12 cellular contexts compared by ENCODE assay signal in the genomic region with DNA sequence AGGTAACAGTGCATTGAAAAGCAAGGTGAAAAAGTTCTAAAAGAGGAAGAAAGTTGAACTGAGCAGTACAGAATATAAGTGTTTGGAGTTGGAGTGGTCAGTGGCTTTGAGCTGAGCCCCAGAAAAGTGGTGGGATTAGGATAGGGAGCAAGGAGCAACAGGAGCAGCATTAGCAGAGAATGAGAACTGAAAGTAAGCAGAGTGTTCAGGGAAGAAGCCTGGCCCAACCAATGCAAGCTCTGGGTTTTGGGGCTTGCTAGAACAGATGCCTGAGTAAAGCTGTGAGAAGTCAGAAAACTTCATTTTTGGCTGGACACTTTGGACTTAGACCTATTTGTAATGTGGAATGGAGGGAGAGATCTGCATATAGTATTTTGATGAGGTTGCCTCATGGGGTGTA. TPM values are rescaled to one million over a fixed set of nuclear protein-coding genes. Genes with fewer than 3 reads are reported as not detected.
DNase-seq lines count a peak whose midpoint lies in the region; ATAC-seq and TF ChIP-seq lines count a peak whose summit lies in the region.
"Had no signal": no experiment of that assay in that cellular context is flagged by ENCODE, and none has a peak within 500 bp of the region (broad histone marks: within the 10 kb centered on the region; RNA-seq: fewer than 3 reads in every experiment).

No MANE protein-coding gene starts in this region.

- H4K20me1 ChIP-seq in smooth muscle cell (ENCODE audit: low read depth): no peaks in the 10 kb centered on the region

- no peak overlapping the region for H3K4me3 ChIP-seq in smooth muscle cell
- H3K4me3 ChIP-seq in right atrium auricular region: no peak overlapping the region
- H3K4me3 ChIP-seq: BLaER1, right lobe of liver had no signal

- peak overlapping the region; percentile 10 to 76 for H3K27ac Mint-ChIP-seq in natural killer cell
- peak overlapping the region in 1 of 2 donors; percentile 35 for H3K27ac Mint-ChIP-seq in natural killer cell treated with Interleukin-12 subunit alpha and Interleukin-12 subunit beta and Interleukin-15 and Interleukin-18, amount 100 ng/mL, for 72 hours
- H3K27ac Mint-ChIP-seq in activated T-helper 2 cell treated with anti-CD3 and anti-CD28 coated beads, Interferon-gamma antibody, Interleukin-2, Interleukin-4, amounts not matched to agents 10 μg/mL and 5 μg/mL and 100 μg/mL, durations not matched to agents 14 hours and 24 hours and 36 hours: peak overlapping the region; percentile 30

- H3K9me3 ChIP-seq in smooth muscle cell (replicated peaks; ENCODE audit: low read depth) (no peaks in the 10 kb centered on the region), right atrium auricular region (no peaks in the 10 kb centered on the region)
- H3K9me3 ChIP-seq: right lobe of liver had no signal

- no peak overlapping the region for H3K4me2 ChIP-seq in smooth muscle cell

- TF ChIP-seq CTCF in natural killer cell (IDR thresholded peaks at IDR 0.05) (no peak), smooth muscle cell (IDR thresholded peaks at IDR 0.05; ENCODE audit: borderline replicate concordance, insufficient read depth, poor library complexity, severe bottlenecking) (no peak), right atrium auricular region (IDR thresholded peaks at IDR 0.05) (no peak)

- DNase-seq in natural killer cell: no peak
- DNase-seq in natural killer cell treated with Interleukin-12 subunit alpha and Interleukin-12 subunit beta and Interleukin-15 and Interleukin-18, amount 100 ng/mL, for 72 hours (ENCODE audit: low spot score): no peak
- DNase-seq in activated T-helper 2 cell treated with anti-CD3 and anti-CD28 coated beads, Interferon-gamma antibody, Interleukin-2, Interleukin-4, amounts not matched to agents 10 μg/mL and 5 μg/mL and 100 μg/mL, durations not matched to agents 14 hours and 24 hours and 36 hours (ENCODE audit: low spot score): no peak
- DNase-seq in smooth muscle cell (lab: John Stamatoyannopoulos, UW; ENCODE audit: unreplicated experiment): no peak
- DNase-seq in cortex of kidney (lab: John Stamatoyannopoulos, UW): no peak
- no peak for DNase-seq in right atrium auricular region (ENCODE audit: low spot score)
- no peak for DNase-seq in NOMO-1 treated with dmso at 0.1 percent for 144 hours (lab: John Stamatoyannopoulos, UW; ENCODE audit: unreplicated experiment)
- DNase-seq: KBM-7, NCI-H526, right lobe of liver had no signal

- no peak overlapping the region for H2AFZ ChIP-seq in smooth muscle cell (ENCODE audit: low read depth)

- H3K79me2 ChIP-seq in smooth muscle cell (ENCODE audit: low read depth): peaks cover 76% of the 10 kb centered on the region

- no peak overlapping the region for H3K9ac ChIP-seq in smooth muscle cell (ENCODE audit: low read depth)
- H3K9ac ChIP-seq: BLaER1 had no signal

- H3K27me3 ChIP-seq in smooth muscle cell (ENCODE audit: low read depth) (no peaks in the 10 kb centered on the region), right atrium auricular region (no peaks in the 10 kb centered on the region)
- H3K27me3 ChIP-seq: BLaER1, right lobe of liver had no signal

- H3K4me1 ChIP-seq in smooth muscle cell (ENCODE audit: low read depth) (peaks cover 36% of the 10 kb centered on the region), right atrium auricular region (peaks cover 0 to 68% of the 10 kb centered on the region in 2 donors)

- no peak for ATAC-seq in natural killer cell
- ATAC-seq in natural killer cell treated with Interleukin-12 subunit alpha and Interleukin-12 subunit beta and Interleukin-15 and Interleukin-18, amount 100 ng/mL, for 72 hours: no peak
- peak; percentile 27 for ATAC-seq in HG02884 (IDR thresholded peaks at IDR 0.05; ENCODE audit: unreplicated experiment)

- H3K27me3 Mint-ChIP-seq in natural killer cell (ENCODE audit: low read depth in 2 of 2): no peaks in the 10 kb centered on the region
- no peaks in the 10 kb centered on the region for H3K27me3 Mint-ChIP-seq in natural killer cell treated with Interleukin-12 subunit alpha and Interleukin-12 subunit beta and Interleukin-15 and Interleukin-18, amount 100 ng/mL, for 72 hours
- H3K27me3 Mint-ChIP-seq in activated T-helper 2 cell treated with anti-CD3 and anti-CD28 coated beads, Interferon-gamma antibody, Interleukin-2, Interleukin-4, amounts not matched to agents 10 μg/mL and 5 μg/mL and 100 μg/mL, durations not matched to agents 14 hours and 24 hours and 36 hours (ENCODE audit: low read depth): no peaks in the 10 kb centered on the region

- H3F3A ChIP-seq in smooth muscle cell (ENCODE audit: low read depth): peaks cover 6% of the 10 kb centered on the region

- H3K36me3 ChIP-seq in smooth muscle cell (ENCODE audit: low read depth) (no peaks in the 10 kb centered on the region), right atrium auricular region (no peaks in the 10 kb centered on the region)
- H3K36me3 ChIP-seq: right lobe of liver had no signal

- H3K9me3 Mint-ChIP-seq in natural killer cell: no peaks in the 10 kb centered on the region
- no peaks in the 10 kb centered on the region for H3K9me3 Mint-ChIP-seq in natural killer cell treated with Interleukin-12 subunit alpha and Interleukin-12 subunit beta and Interleukin-15 and Interleukin-18, amount 100 ng/mL, for 72 hours
- peaks cover 5% of the 10 kb centered on the region for H3K9me3 Mint-ChIP-seq in activated T-helper 2 cell treated with anti-CD3 and anti-CD28 coated beads, Interferon-gamma antibody, Interleukin-2, Interleukin-4, amounts not matched to agents 10 μg/mL and 5 μg/mL and 100 μg/mL, durations not matched to agents 14 hours and 24 hours and 36 hours

- no peak overlapping the region for H3K4me3 Mint-ChIP-seq in natural killer cell
- H3K4me3 Mint-ChIP-seq in natural killer cell treated with Interleukin-12 subunit alpha and Interleukin-12 subunit beta and Interleukin-15 and Interleukin-18, amount 100 ng/mL, for 72 hours: no peak overlapping the region
- no peak overlapping the region for H3K4me3 Mint-ChIP-seq in activated T-helper 2 cell treated with anti-CD3 and anti-CD28 coated beads, Interferon-gamma antibody, Interleukin-2, Interleukin-4, amounts not matched to agents 10 μg/mL and 5 μg/mL and 100 μg/mL, durations not matched to agents 14 hours and 24 hours and 36 hours (ENCODE audit: low read depth)

- peaks cover 73 to 80% of the 10 kb centered on the region in 2 donors for H3K4me1 Mint-ChIP-seq in natural killer cell
- peaks cover 49 to 50% of the 10 kb centered on the region in 2 donors for H3K4me1 Mint-ChIP-seq in natural killer cell treated with Interleukin-12 subunit alpha and Interleukin-12 subunit beta and Interleukin-15 and Interleukin-18, amount 100 ng/mL, for 72 hours (ENCODE audit: low read depth in 2 of 2)
- peaks cover 43% of the 10 kb centered on the region for H3K4me1 Mint-ChIP-seq in activated T-helper 2 cell treated with anti-CD3 and anti-CD28 coated beads, Interferon-gamma antibody, Interleukin-2, Interleukin-4, amounts not matched to agents 10 μg/mL and 5 μg/mL and 100 μg/mL, durations not matched to agents 14 hours and 24 hours and 36 hours (ENCODE audit: low read depth)

- intact Hi-C loops in natural killer cell (cut with micrococcal nuclease): no loop called here
- intact Hi-C loops in activated T-helper 2 cell treated with anti-CD3 and anti-CD28 coated beads, Interferon-gamma antibody, Interleukin-2, Interleukin-4, amounts not matched to agents 10 μg/mL and 5 μg/mL and 100 μg/mL, durations not matched to agents 14 hours and 24 hours and 36 hours (cut with micrococcal nuclease): no loop called here

- no peaks in the 10 kb centered on the region for H3K36me3 Mint-ChIP-seq in natural killer cell
- H3K36me3 Mint-ChIP-seq in natural killer cell treated with Interleukin-12 subunit alpha and Interleukin-12 subunit beta and Interleukin-15 and Interleukin-18, amount 100 ng/mL, for 72 hours: peaks cover 6% of the 10 kb centered on the region
- peaks cover 51% of the 10 kb centered on the region for H3K36me3 Mint-ChIP-seq in activated T-helper 2 cell treated with anti-CD3 and anti-CD28 coated beads, Interferon-gamma antibody, Interleukin-2, Interleukin-4, amounts not matched to agents 10 μg/mL and 5 μg/mL and 100 μg/mL, durations not matched to agents 14 hours and 24 hours and 36 hours (ENCODE audit: low read depth)

- H3K27ac ChIP-seq in smooth muscle cell (ENCODE audit: low read depth) (no peak overlapping the region), right atrium auricular region (no peak overlapping the region)
- H3K27ac ChIP-seq: BLaER1, right lobe of liver had no signal

RNA-seq across cellular contexts. Expression of gene JADE1, which starts 17.8 kb away (rescaled TPM):
- 10 to 100 TPM; 48.9 to 55.8 (median 52.7) TPM for total RNA-seq in natural killer cell
- 10 to 100 TPM; 21.7 to 33.6 TPM for total RNA-seq in natural killer cell treated with Interleukin-12 subunit alpha and Interleukin-12 subunit beta and Interleukin-15 and Interleukin-18, amount 100 ng/mL, for 72 hours
- 33.6 and 37.8 TPM in 2 replicates for total RNA-seq in activated T-helper 2 cell treated with anti-CD3 and anti-CD28 coated beads, Interferon-gamma antibody, Interleukin-2, Interleukin-4, amounts not matched to agents 10 μg/mL and 5 μg/mL and 100 μg/mL, durations not matched to agents 14 hours and 24 hours and 36 hours
- 9.3 and 9.8 TPM in 2 replicates for total RNA-seq in smooth muscle cell
- polyA plus RNA-seq in smooth muscle cell: 6.8 and 7.4 TPM in 2 replicates
- 10 to 100 TPM; 15.4 to 34.5 TPM for total RNA-seq in right atrium auricular region
